23 cellular contexts compared by ENCODE assay signal in genomic region chr10:97120370-97120769, GRCh38.
"Had no signal": no experiment of that assay in that cellular context is flagged by ENCODE, and none has a peak within 500 bp of the region (broad histone marks: within the 10 kb centered on the region; RNA-seq: fewer than 3 reads in every experiment).

No MANE protein-coding gene starts in this region.

- H3K4me1 ChIP-seq: left lung, lower lobe of right lung, prostate gland, tibial nerve, uterus had no signal

- H3K4me1 Mint-ChIP-seq: naive thymus-derived CD8-positive, alpha-beta T cell; nephron; stimulated activated naive CD8-positive, alpha-beta T cell treated with anti-CD3 and anti-CD28 coated beads, Interleukin-15, amount 100 ng/mL, for 72 hours had no signal

- H3K27ac ChIP-seq: left lung, lower lobe of right lung, neural progenitor cell, ovary, prostate gland, skin epidermis, tibial nerve, uterus had no signal

- H3K4me2 ChIP-seq: neural progenitor cell had no signal

- H3K9ac ChIP-seq: neural progenitor cell had no signal

- H2AFZ ChIP-seq: neural progenitor cell had no signal

- H3K27ac Mint-ChIP-seq: naive thymus-derived CD8-positive, alpha-beta T cell; nephron; neural progenitor cell; stimulated activated effector memory CD8-positive, alpha-beta T cell treated with anti-CD3 and anti-CD28 coated beads, Interleukin-12 subunit alpha, Interleukin-12 subunit beta, amount 100 ng/mL, for 72 hours; stimulated activated naive CD8-positive, alpha-beta T cell treated with anti-CD3 and anti-CD28 coated beads, Interleukin-15, amount 100 ng/mL, for 72 hours; type B pancreatic cell had no signal

- H3K27me3 ChIP-seq: left lung, neural progenitor cell, ovary, tibial nerve, uterus had no signal

- H3K36me3 Mint-ChIP-seq: naive thymus-derived CD8-positive, alpha-beta T cell; neural progenitor cell; stimulated activated effector memory CD8-positive, alpha-beta T cell treated with anti-CD3 and anti-CD28 coated beads, Interleukin-12 subunit alpha, Interleukin-12 subunit beta, amount 100 ng/mL, for 72 hours had no signal

- H3K4me3 Mint-ChIP-seq: naive thymus-derived CD8-positive, alpha-beta T cell; nephron; neural progenitor cell; stimulated activated effector memory CD8-positive, alpha-beta T cell treated with anti-CD3 and anti-CD28 coated beads, Interleukin-12 subunit alpha, Interleukin-12 subunit beta, amount 100 ng/mL, for 72 hours; stimulated activated naive CD8-positive, alpha-beta T cell treated with anti-CD3 and anti-CD28 coated beads, Interleukin-15, amount 100 ng/mL, for 72 hours; type B pancreatic cell had no signal

- H3K9me3 ChIP-seq: left lung, lower lobe of right lung, ovary, prostate gland, tibial nerve, uterus had no signal

- DNase-seq: hippocampal formation; left colon; left lung; lower lobe of right lung; mammary epithelial cell; mesenchymal stem cell; naive thymus-derived CD8-positive, alpha-beta T cell; ovary; retina; right cardiac atrium; stimulated activated CD4-positive, alpha-beta T cell treated with anti-CD3 and anti-CD28 coated beads, Interleukin-4, amount 100 ng/mL, for 24 hours; stimulated activated naive CD4-positive, alpha-beta T cell; stimulated activated naive CD8-positive, alpha-beta T cell treated with anti-CD3 and anti-CD28 coated beads, Interleukin-15, amount 100 ng/mL, for 72 hours; substantia nigra; uterus had no signal

- H3K4me3 ChIP-seq: left lung, lower lobe of right lung, neural progenitor cell, ovary, prostate gland, skin epidermis, tibial nerve, uterus had no signal

- H3K9me3 Mint-ChIP-seq: naive thymus-derived CD8-positive, alpha-beta T cell; nephron; neural progenitor cell; stimulated activated effector memory CD8-positive, alpha-beta T cell treated with anti-CD3 and anti-CD28 coated beads, Interleukin-12 subunit alpha, Interleukin-12 subunit beta, amount 100 ng/mL, for 72 hours; stimulated activated naive CD8-positive, alpha-beta T cell treated with anti-CD3 and anti-CD28 coated beads, Interleukin-15, amount 100 ng/mL, for 72 hours; type B pancreatic cell had no signal

- ATAC-seq: left colon; left lung; lower lobe of right lung; naive thymus-derived CD8-positive, alpha-beta T cell; right cardiac atrium; sciatic nerve; stimulated activated effector memory CD8-positive, alpha-beta T cell treated with anti-CD3 and anti-CD28 coated beads, Interleukin-12 subunit alpha, Interleukin-12 subunit beta, amount 100 ng/mL, for 72 hours; stimulated activated naive CD8-positive, alpha-beta T cell treated with anti-CD3 and anti-CD28 coated beads, Interleukin-15, amount 100 ng/mL, for 72 hours had no signal

- H3K36me3 ChIP-seq: left lung, lower lobe of right lung, neural progenitor cell, ovary, prostate gland, tibial nerve, uterus had no signal
